In genomic region chr9:124574944-124575343, GRCh38 we compare ENCODE assay signal across 10 cellular contexts.
DNase-seq lines count a peak whose midpoint lies in the region; ATAC-seq lines count a peak whose summit lies in the region.
"Had no signal": no experiment of that assay in that cellular context is flagged by ENCODE, and none has a peak within 500 bp of the region (broad histone marks: within the 10 kb centered on the region; RNA-seq: fewer than 3 reads in every experiment).

No MANE protein-coding gene starts in this region.

- DNase-seq in ELF-1 (ENCODE audit: low read depth, low spot score): peak; percentile 18
- peak; percentile 88 for DNase-seq in LHCN-M2 (ENCODE audit: low read depth)
- DNase-seq in dermis blood vessel endothelial cell: peak; percentile 68
- peak; percentile 86 for DNase-seq in renal cortical epithelial cell (ENCODE audit: low read depth)
- DNase-seq in NK-92 treated with Interleukin-12 subunit alpha and Interleukin-12 subunit beta, amount 100 ng/mL, for 24 hours (lab: John Stamatoyannopoulos, UW): no peak
- DNase-seq in globus pallidus (ENCODE audit: low spot score): no peak
- DNase-seq: activated naive CD8-positive, alpha-beta T cell treated with anti-CD3 and anti-CD28 coated beads, Interleukin-2, amount 10 ng/mL, durations not matched to agents 7 days and 5 days; effector CD8-positive, alpha-beta T cell; NCI-H526 treated with DMSO at 0.1 percent for 48 hours had no signal

- ATAC-seq in HG03439 (IDR thresholded peaks at IDR 0.05; ENCODE audit: unreplicated experiment): no peak

Comparison
In these comparisons a context has a peak if more than half of its experiments do, and no peak if none do; other contexts are left out.
1. DNase-seq: peak in ELF-1 (single experiment), LHCN-M2 (single experiment), dermis blood vessel endothelial cell (single experiment) and renal cortical epithelial cell (single experiment); none in NK-92 treated with Interleukin-12 subunit alpha and Interleukin-12 subunit beta, amount 100 ng/mL, for 24 hours (single experiment) and globus pallidus (single experiment).